Comparison of ENCODE assay signal across 19 cellular contexts in genomic region chr14:72434856-72435255, GRCh38.
"Had no signal": no experiment of that assay in that cellular context is flagged by ENCODE, and none has a peak within 500 bp of the region (broad histone marks: within the 10 kb centered on the region; RNA-seq: fewer than 3 reads in every experiment).

No MANE protein-coding gene starts in this region.

- H3K4me3 ChIP-seq: adrenal gland, esophagus squamous epithelium, heart right ventricle, left ventricle myocardium inferior, neural progenitor cell, prostate gland, right atrium auricular region, SK-N-MC, suprapubic skin, transverse colon had no signal

- H3K4me1 ChIP-seq: adrenal gland, esophagus squamous epithelium, left ventricle myocardium inferior, neural progenitor cell, prostate gland, right atrium auricular region, suprapubic skin, transverse colon had no signal

- H3K4me2 ChIP-seq: neural progenitor cell had no signal

- H3K27me3 ChIP-seq: adrenal gland, esophagus squamous epithelium, heart right ventricle, neural progenitor cell, right atrium auricular region, suprapubic skin, transverse colon had no signal

- H3K9me3 ChIP-seq: adrenal gland, esophagus squamous epithelium, heart right ventricle, left ventricle myocardium inferior, prostate gland, right atrium auricular region, suprapubic skin, transverse colon had no signal

- H3K27ac Mint-ChIP-seq: activated naive CD4-positive, alpha-beta T cell treated with anti-CD3 and anti-CD28 coated beads, Interleukin-2, amount 50 U/mL, for 24 hours; dendritic cell treated with granulocyte-macrophage colony-stimulating factor and Interleukin-4, amounts not matched to agents 40 ng/mL and 50 ng/mL, for 4 days; neural progenitor cell; stimulated activated naive CD8-positive, alpha-beta T cell treated with anti-CD3 and anti-CD28 coated beads, Interleukin-15, Interleukin-2, amounts not matched to agents 100 ng/mL and 50 ng/mL, for 24 hours had no signal

- H3K27me3 Mint-ChIP-seq: activated naive CD4-positive, alpha-beta T cell treated with anti-CD3 and anti-CD28 coated beads, Interleukin-2, amount 50 U/mL, for 24 hours had no signal

- H3K27ac ChIP-seq: adrenal gland, esophagus squamous epithelium, heart right ventricle, left ventricle myocardium inferior, neural progenitor cell, prostate gland, right atrium auricular region, SK-N-MC, suprapubic skin, transverse colon, VCaP had no signal

- H3K9me3 Mint-ChIP-seq: activated naive CD4-positive, alpha-beta T cell treated with anti-CD3 and anti-CD28 coated beads, Interleukin-2, amount 50 U/mL, for 24 hours; neural progenitor cell had no signal

- H3K36me3 ChIP-seq: adrenal gland, esophagus squamous epithelium, heart right ventricle, left ventricle myocardium inferior, neural progenitor cell, prostate gland, right atrium auricular region, suprapubic skin, transverse colon had no signal

- H3K4me3 Mint-ChIP-seq: activated naive CD4-positive, alpha-beta T cell treated with anti-CD3 and anti-CD28 coated beads, Interleukin-2, amount 50 U/mL, for 24 hours; dendritic cell treated with granulocyte-macrophage colony-stimulating factor and Interleukin-4, amounts not matched to agents 40 ng/mL and 50 ng/mL, for 4 days; neural progenitor cell; stimulated activated naive CD8-positive, alpha-beta T cell treated with anti-CD3 and anti-CD28 coated beads, Interleukin-15, Interleukin-2, amounts not matched to agents 100 ng/mL and 50 ng/mL, for 24 hours had no signal

- H2AFZ ChIP-seq: neural progenitor cell had no signal

- H3K36me3 Mint-ChIP-seq: activated naive CD4-positive, alpha-beta T cell treated with anti-CD3 and anti-CD28 coated beads, Interleukin-2, amount 50 U/mL, for 24 hours; neural progenitor cell had no signal

- DNase-seq: activated CD8-positive, alpha-beta memory T cell treated with anti-CD3 and anti-CD28 coated beads for 24 hours; activated gamma-delta T cell; adrenal gland; effector CD8-positive, alpha-beta T cell; esophagus squamous epithelium; heart right ventricle; kidney glomerular epithelial cell; left ventricle myocardium inferior; T1000; transverse colon had no signal

- ATAC-seq: heart right ventricle had no signal

- H3K9ac ChIP-seq: neural progenitor cell had no signal
